In the genomic region with DNA sequence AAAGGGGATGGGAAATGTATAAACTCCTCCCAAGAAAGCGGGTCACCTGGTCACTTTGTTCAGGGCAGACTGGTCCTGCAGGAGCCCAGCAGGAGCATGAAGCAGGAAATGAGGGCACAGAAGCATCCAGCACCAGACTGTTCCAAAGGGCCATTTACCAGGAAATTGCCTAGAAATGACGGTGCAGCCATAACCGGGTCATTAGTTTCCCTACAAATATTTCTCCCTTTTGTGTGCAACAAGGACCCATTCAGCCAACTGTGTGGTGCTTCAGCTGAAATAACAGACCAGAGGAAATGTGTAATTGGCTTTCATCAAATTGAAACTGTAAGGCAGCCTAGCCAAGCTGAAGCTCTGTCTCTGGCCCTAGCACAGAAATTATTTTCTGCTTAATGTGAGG, we compare ENCODE assay signal across 16 cellular contexts. TPM values are rescaled to one million over a fixed set of nuclear protein-coding genes. Genes with fewer than 3 reads are reported as not detected.
DNase-seq lines count a peak whose midpoint lies in the region; ATAC-seq, FAIRE-seq and TF ChIP-seq lines count a peak whose summit lies in the region.
"Had no signal": no experiment of that assay in that cellular context is flagged by ENCODE, and none has a peak within 500 bp of the region (broad histone marks: within the 10 kb centered on the region; RNA-seq: fewer than 3 reads in every experiment).

No MANE protein-coding gene starts in this region.

- peaks cover 0 to 4% (median 2%) of the 10 kb centered on the region in 4 experiments; a peak in 3 of 7 replicates for H3K4me1 ChIP-seq in H1 (replicated peaks in 1 of 4; ENCODE audit: control insufficient read depth in 3 of 4, insufficient read depth in 4 of 4, low read length in 3 of 4)
- H3K4me1 ChIP-seq in trophoblast cell (ENCODE audit: control insufficient read depth in 1 of 2, insufficient read depth in 2 of 2, low read length in 2 of 2): no peaks in the 10 kb centered on the region
- H3K4me1 ChIP-seq: Caco-2 had no signal

- ATAC-seq in GM21786 (IDR thresholded peaks at IDR 0.05; ENCODE audit: unreplicated experiment) (no peak), WTC11 (no peak), HG03139 (IDR thresholded peaks at IDR 0.05; ENCODE audit: unreplicated experiment) (no peak)
- ATAC-seq: activated CD8-positive, alpha-beta T cell treated with anti-CD3 and anti-CD28 coated beads for 36 hours; T-cell had no signal

- TF ChIP-seq POLR2A in H1 (IDR thresholded peaks at IDR 0.05; ENCODE audit: control extremely low read depth in 1 of 2, low read depth in 2 of 2, low read length in 2 of 2): no peak

- H2BK20ac ChIP-seq in H1 (ENCODE audit: low read length): no peak overlapping the region

- no peak overlapping the region for H2BK120ac ChIP-seq in H1 (replicated peaks; ENCODE audit: low read depth, low read length)
- H2BK120ac ChIP-seq in trophoblast cell (ENCODE audit: insufficient read depth, low read length, poor library complexity): no peak overlapping the region

- no peak overlapping the region for H4K5ac ChIP-seq in H1 (ENCODE audit: insufficient read length, low read depth, low read length)

- H2BK12ac ChIP-seq in H1 (ENCODE audit: low read depth, low read length) (no peak overlapping the region; the same call in 1 of the 2 replicates), trophoblast cell (ENCODE audit: low read length) (no peak overlapping the region)

- H4K20me1 ChIP-seq in H1 (replicated peaks in 1 of 2; ENCODE audit: control insufficient read depth in 1 of 2, insufficient read depth in 2 of 2, low read length in 2 of 2): no peaks in the 10 kb centered on the region

- no peaks in the 10 kb centered on the region for H3K36me3 ChIP-seq in H1 (ENCODE audit: control insufficient read depth in 2 of 4, insufficient read depth in 4 of 4, low read length in 3 of 4)
- H3K36me3 ChIP-seq in trophoblast cell (ENCODE audit: control insufficient read depth in 1 of 2, insufficient read depth in 2 of 2, low read length in 2 of 2): no peaks in the 10 kb centered on the region
- no peaks in the 10 kb centered on the region for H3K36me3 ChIP-seq in MG63

- H3K36me3 Mint-ChIP-seq in WTC11: no peaks in the 10 kb centered on the region
- H3K36me3 Mint-ChIP-seq: activated naive CD8-positive, alpha-beta T cell treated with anti-CD3 and anti-CD28 coated beads, Interleukin-2, amount 10 ng/mL, durations not matched to agents 7 days and 5 days; T-cell had no signal

- H2BK15ac ChIP-seq in H1 (ENCODE audit: low read length): no peak overlapping the region

- no peak for TF ChIP-seq RAD21 in H1 (IDR thresholded peaks at IDR 0.05 in 1 of 2, conservative IDR thresholded peaks at IDR 0.05 in 1 of 2; ENCODE audit: low read depth in 2 of 2, low read length in 2 of 2)

- no peak overlapping the region for H3K27ac ChIP-seq in H1 (ENCODE audit: low read depth, low read length)
- H3K27ac ChIP-seq in trophoblast cell (ENCODE audit: low read depth, low read length): no peak overlapping the region

- H3K4me1 Mint-ChIP-seq in WTC11: peaks cover 21% of the 10 kb centered on the region

- no peak overlapping the region for H3K14ac ChIP-seq in H1 (ENCODE audit: insufficient read length)
- no peak overlapping the region for H3K14ac ChIP-seq in trophoblast cell (ENCODE audit: low read length)

- no peak overlapping the region for H2BK5ac ChIP-seq in H1 (ENCODE audit: low read depth, low read length)
- H2BK5ac ChIP-seq in trophoblast cell (ENCODE audit: low read depth, low read length, poor library complexity): no peak overlapping the region

- TF ChIP-seq CTCF in H1 (IDR thresholded peaks at IDR 0.05; ENCODE audit: control extremely low read depth in 1 of 3, insufficient read depth in 1 of 3, low read depth in 1 of 3, low read length in 3 of 3): no peak
- TF ChIP-seq CTCF in WTC11 (IDR thresholded peaks at IDR 0.05): no peak

- CTCF ChIA-PET in H1 (lab: Charles Lee; ENCODE audit: partially characterized antibody) (interaction anchor here (0.7 to 5.0 kb wide), 4 partner anchors 19 to 81 kb away, joined by 3 to 80 read pairs (median 4); no protein-coding TSS in a partner anchor), WTC11 (lab: Charles Lee) (interaction anchor here (0.7 to 6.2 kb wide), 4 partner anchors 19 to 77 kb away, joined by 3 to 80 read pairs (median 4); no protein-coding TSS in a partner anchor)

- H4K91ac ChIP-seq in H1 (replicated peaks; ENCODE audit: insufficient read length, low read length) (no peak overlapping the region), trophoblast cell (ENCODE audit: low read depth, low read length) (no peak overlapping the region)

- peak; percentile 71 for DNase-seq in EH (ENCODE audit: low read depth)
- peak; percentile 32 for DNase-seq in NCI-H2227 treated with DMSO at 0.1 percent for 48 hours (lab: John Stamatoyannopoulos, UW)
- DNase-seq in H1 (ENCODE audit: low read depth in 1 of 2, low spot score in 2 of 2): no peak
- peak; percentile 38 to 66 for DNase-seq in trophoblast cell
- DNase-seq in WTC11 (ENCODE audit: low spot score): no peak
- DNase-seq in MG63: no peak
- DNase-seq: activated CD8-positive, alpha-beta T cell treated with anti-CD3 and anti-CD28 coated beads for 36 hours; activated naive CD8-positive, alpha-beta T cell treated with anti-CD3 and anti-CD28 coated beads, Interleukin-2, amount 10 ng/mL, durations not matched to agents 7 days and 5 days; Caco-2; MV-4-11; stimulated activated CD4-positive, alpha-beta T cell treated with anti-CD3 and anti-CD28 coated beads, Interleukin-12 subunit alpha, Interleukin-12 subunit beta, amount 100 ng/mL, for 4 hours; T-cell had no signal

- POLR2A ChIA-PET in H1 (lab: Charles Lee; ENCODE audit: partially characterized antibody) (interaction anchor here (0.7 to 1.1 kb wide), 2 partner anchors 9 to 231 kb away, joined by 3 read pairs; a partner anchor contains a TSS), WTC11 (lab: Charles Lee) (no interaction called here)

- H3K4me3 Mint-ChIP-seq in WTC11: no peak overlapping the region
- H3K4me3 Mint-ChIP-seq: activated CD8-positive, alpha-beta T cell treated with anti-CD3 and anti-CD28 coated beads for 36 hours; activated naive CD8-positive, alpha-beta T cell treated with anti-CD3 and anti-CD28 coated beads, Interleukin-2, amount 10 ng/mL, durations not matched to agents 7 days and 5 days; T-cell had no signal

- H4K12ac ChIP-seq in trophoblast cell (ENCODE audit: low read depth, low read length): no peak overlapping the region

- H3K79me2 ChIP-seq in H1 (ENCODE audit: control insufficient read depth in 1 of 2, insufficient read depth in 2 of 2, low read length in 2 of 2) (no peaks in the 10 kb centered on the region), trophoblast cell (ENCODE audit: control insufficient read depth, insufficient read depth, low read length, poor library complexity) (no peaks in the 10 kb centered on the region)

- H3K18ac ChIP-seq in H1 (ENCODE audit: extremely low read depth, low read length): no peak overlapping the region
- H3K18ac ChIP-seq in trophoblast cell (ENCODE audit: low read length): no peak overlapping the region

- H3K27me3 ChIP-seq in H1 (replicated peaks in 1 of 4; ENCODE audit: control insufficient read depth in 3 of 4, extremely low read depth in 1 of 4, insufficient read depth in 3 of 4, low read length in 3 of 4): no peaks in the 10 kb centered on the region
- no peaks in the 10 kb centered on the region for H3K27me3 ChIP-seq in trophoblast cell (ENCODE audit: insufficient read depth, low read length)
- H3K27me3 ChIP-seq in MG63: peaks cover 5% of the 10 kb centered on the region; the same call in 1 of the 2 replicates

- no peak overlapping the region for H3K56ac ChIP-seq in H1 (replicated peaks; ENCODE audit: insufficient read length, low read depth, low read length)

- H2AK5ac ChIP-seq in H1 (ENCODE audit: low read depth, low read length): no peak overlapping the region
- H2AK5ac ChIP-seq in trophoblast cell (ENCODE audit: low read length): no peak overlapping the region

- 78% methylated on average over 3 of the region's 3 CpGs; no CpG with 5 or more reads in 1 of the 2 experiments for WGBS in H1 (ENCODE audit: extremely low coverage in 1 of 2, insufficient coverage in 1 of 2, insufficient read length in 1 of 2, insufficient replicate concordance in 2 of 2, low coverage in 1 of 2, low lambda C conversion rate in 2 of 2, missing lambda C conversion rate in 1 of 2), 2 experiments
- WGBS in trophoblast cell (ENCODE audit: extremely low coverage, insufficient coverage, insufficient read length): no CpG with 5 or more reads among the region's 3 CpGs

- H3K4me2 ChIP-seq in H1 (ENCODE audit: insufficient read depth in 1 of 2, low read depth in 2 of 2, low read length in 2 of 2) (no peak overlapping the region), trophoblast cell (ENCODE audit: low read length) (no peak overlapping the region)

- H3K4ac ChIP-seq in H1 (replicated peaks; ENCODE audit: insufficient read length, low read depth, low read length) (no peak overlapping the region), trophoblast cell (ENCODE audit: low read depth, low read length) (no peak overlapping the region)

- H3K23ac ChIP-seq in H1 (ENCODE audit: insufficient read length): no peak overlapping the region
- H3K23ac ChIP-seq in trophoblast cell (ENCODE audit: low read length): no peak overlapping the region

- peak overlapping the region; percentile 65; the same call in 1 of the 2 replicates for H2AFZ ChIP-seq in H1 (ENCODE audit: low read length)
- no peak overlapping the region for H2AFZ ChIP-seq in trophoblast cell (ENCODE audit: insufficient read depth, low read length, poor library complexity)

- H3K9ac ChIP-seq in H1 (replicated peaks in 1 of 4; ENCODE audit: extremely low read depth in 1 of 4, low read depth in 3 of 4, low read length in 3 of 4): no peak overlapping the region
- H3K9ac ChIP-seq in trophoblast cell (ENCODE audit: low read length): no peak overlapping the region

- H3K79me1 ChIP-seq in H1 (ENCODE audit: low read depth, low read length) (no peaks in the 10 kb centered on the region), trophoblast cell (ENCODE audit: low read length) (no peaks in the 10 kb centered on the region)

- H3K23me2 ChIP-seq in H1 (ENCODE audit: low read depth, low read length): no peaks in the 10 kb centered on the region

- no peak for FAIRE-seq in H1 (lab: Jason Lieb, UNC)
- FAIRE-seq: GM12891, GM19239 had no signal

- H4K8ac ChIP-seq in H1 (ENCODE audit: extremely low read depth, insufficient read depth, low read length) (no peak overlapping the region), trophoblast cell (ENCODE audit: low read depth, low read length) (no peak overlapping the region)

- H3K4me3 ChIP-seq in H1 (ENCODE audit: extremely low read depth in 1 of 4, insufficient read depth in 2 of 4, low read depth in 3 of 4, low read length in 4 of 4) (no peak overlapping the region), trophoblast cell (ENCODE audit: low read depth, low read length) (no peak overlapping the region), MG63 (no peak overlapping the region)

- no peaks in the 10 kb centered on the region for H3K27me3 Mint-ChIP-seq in WTC11 (ENCODE audit: low read depth)

- H3K9me3 Mint-ChIP-seq in WTC11: no peaks in the 10 kb centered on the region
- H3K9me3 Mint-ChIP-seq: activated CD8-positive, alpha-beta T cell treated with anti-CD3 and anti-CD28 coated beads for 36 hours; activated naive CD8-positive, alpha-beta T cell treated with anti-CD3 and anti-CD28 coated beads, Interleukin-2, amount 10 ng/mL, durations not matched to agents 7 days and 5 days; T-cell had no signal

- TF ChIP-seq EP300 in H1 (IDR thresholded peaks at IDR 0.05; ENCODE audit: borderline replicate concordance in 1 of 2, low read depth in 2 of 2, low read length in 2 of 2): no peak

- no peaks in the 10 kb centered on the region for H3K9me3 ChIP-seq in H1 (ENCODE audit: insufficient read depth in 2 of 2, low read depth in 1 of 2, low read length in 1 of 2)
- no peaks in the 10 kb centered on the region for H3K9me3 ChIP-seq in trophoblast cell (ENCODE audit: insufficient read depth, low read depth, low read length)
- H3K9me3 ChIP-seq in MG63: no peaks in the 10 kb centered on the region
- H3K9me3 ChIP-seq: Caco-2 had no signal

- no peak overlapping the region for H3K27ac Mint-ChIP-seq in WTC11
- H3K27ac Mint-ChIP-seq: activated CD8-positive, alpha-beta T cell treated with anti-CD3 and anti-CD28 coated beads for 36 hours; activated naive CD8-positive, alpha-beta T cell treated with anti-CD3 and anti-CD28 coated beads, Interleukin-2, amount 10 ng/mL, durations not matched to agents 7 days and 5 days; T-cell had no signal

RNA-seq across cellular contexts. Expression of a gene that starts 7.6 kb away (rescaled TPM):
- total RNA-seq in H1 (2021; fragmentation: NEBNext Ultra II Directional; extraction: Animal tissue kit (Norgen Biotek cat#: 25700)): 34.9 and 35.1 TPM in 2 replicates
- 4.8 and 6.4 TPM in 2 replicates for polyA plus RNA-seq in H1 (2011; rRNA removed)
- 6.4 TPM for polyA plus RNA-seq in H1 (2011; cell fraction: cytosol; rRNA removed)
- polyA plus RNA-seq in H1 (2011; cell fraction: nucleus; rRNA removed): 7.1 TPM
- polyA plus RNA-seq in H1 (2012, experiment 1 of 2): 7.4 to 11.8 TPM (median 9.4 TPM) in 4 replicates
- 0.68 TPM for polyA plus RNA-seq in H1 (2012, experiment 2 of 2)
- 10.4 TPM for polyA plus RNA-seq in H1 (2013, experiment 1 of 2)
- polyA plus RNA-seq in H1 (2013, experiment 2 of 2): 10.5 TPM
- 23.6 and 26.6 TPM in 2 replicates for polyA minus RNA-seq in H1 (2011; rRNA and poly(A)+ RNA removed)
- polyA minus RNA-seq in H1 (2011; cell fraction: cytosol; rRNA and poly(A)+ RNA removed): 12.6 TPM
- 24.6 TPM for polyA minus RNA-seq in H1 (2011; cell fraction: nucleus; rRNA and poly(A)+ RNA removed)
- 20.2 and 20.9 TPM in 2 replicates for polyA plus RNA-seq in trophoblast cell (2013)
- total RNA-seq in WTC11 (2021): 28.5 to 32.8 TPM (median 32.0 TPM) in 3 replicates
- total RNA-seq in MG63 (2014; rRNA removed; shearing (Covaris generic); ENCODE audit: low replicate concordance): 11.9 and 16.3 TPM in 2 replicates

Comparison
In these comparisons a context has a peak if more than half of its experiments do, and no peak if none do; other contexts are left out.
1. DNase-seq: peak in EH (single experiment), NCI-H2227 treated with DMSO at 0.1 percent for 48 hours (single experiment) and trophoblast cell (2 of 2); none in H1 (0 of 2), WTC11 (single experiment) and MG63 (single experiment).